ENCODE assay signal across 18 cellular contexts in the genomic region with DNA sequence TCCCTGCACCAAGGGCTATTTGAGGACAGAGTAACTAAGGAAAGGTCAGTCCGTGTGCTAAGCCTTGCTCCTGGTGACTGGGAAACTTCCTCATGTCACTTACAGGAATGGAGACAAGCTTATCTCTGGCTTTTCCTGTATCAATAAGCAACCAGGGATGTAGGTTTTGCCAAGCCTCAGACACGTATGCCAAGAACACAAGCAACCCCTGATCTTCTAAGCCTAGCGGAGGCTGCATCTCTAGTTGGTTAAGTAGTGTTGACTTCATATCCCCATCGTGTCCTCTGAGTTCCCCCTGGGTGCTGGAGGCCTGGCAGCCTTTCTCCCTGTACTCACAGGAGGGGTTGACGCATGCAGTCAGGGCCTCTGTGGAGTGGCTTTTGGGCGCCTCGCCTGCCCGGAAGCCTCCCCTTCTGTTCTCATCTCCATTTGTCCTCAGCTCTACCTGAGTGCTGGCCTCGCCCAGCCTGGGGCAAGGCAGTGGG. TPM values are rescaled to one million over a fixed set of nuclear protein-coding genes. Genes with fewer than 3 reads are reported as not detected.
A peak's percentile ranks its signal among the peaks of the same experiment; 100 is the strongest.
DNase-seq lines count a peak whose midpoint lies in the region; ATAC-seq and TF ChIP-seq lines count a peak whose summit lies in the region.
"Had no signal": no experiment of that assay in that cellular context is flagged by ENCODE, and none has a peak within 500 bp of the region (broad histone marks: within the 10 kb centered on the region; RNA-seq: fewer than 3 reads in every experiment).

No MANE protein-coding gene starts in this region.

- DNase-seq in activated T-helper 1 cell treated with anti-CD3 and anti-CD28 coated beads, Interleukin-12 subunit alpha, Interleukin-12 subunit beta, Interleukin-2, Interleukin-4 antibody, amounts not matched to agents 30 ng/mL and 10 ng/mL and 1 ng/mL, durations not matched to agents 14 hours and 24 hours and 36 hours (ENCODE audit: low spot score), result no peak
- DNase-seq in mesenteric fat pad (ENCODE audit: low spot score), result peak; percentile 91
- peak; percentile 64 to 80 for DNase-seq in suprapubic skin (ENCODE audit: low spot score in 2 of 2)
- no peak for DNase-seq in SK-N-DZ (ENCODE audit: low spot score)
- DNase-seq in DMS 273 treated with DMSO at 0.1 percent for 48 hours (lab: John Stamatoyannopoulos, UW), result no peak
- DNase-seq in NCI-H2227 (lab: John Stamatoyannopoulos, UW; ENCODE audit: unreplicated experiment), result no peak
- DNase-seq: activated CD4-positive, alpha-beta T cell treated with anti-CD3 and anti-CD28 coated beads, Interleukin-2, amount 10 ng/mL, durations not matched to agents 24 days and 14 days; activated T-cell treated with anti-CD3 and anti-CD28 coated beads, Interleukin-2, amount 50 U/mL, for 48 hours; amygdala; dorsolateral prefrontal cortex; H9; naive B cell; NCI-H187; NCI-H69 had no signal

- H3K4me3 Mint-ChIP-seq in activated T-helper 1 cell treated with anti-CD3 and anti-CD28 coated beads, Interleukin-12 subunit alpha, Interleukin-12 subunit beta, Interleukin-2, Interleukin-4 antibody, amounts not matched to agents 30 ng/mL and 10 ng/mL and 1 ng/mL, durations not matched to agents 14 hours and 24 hours and 36 hours, result peak overlapping the region; percentile 30
- H3K4me3 Mint-ChIP-seq: T-helper 2 cell treated with Interferon-gamma antibody and Interleukin-4, amounts not matched to agents 5 μg/mL and 100 μg/mL, for 36 hours had no signal

- H3K27me3 ChIP-seq in gastroesophageal sphincter (no peaks in the 10 kb centered on the region), suprapubic skin (peaks cover 23% of the 10 kb centered on the region)

- no peak overlapping the region for H3K4me3 ChIP-seq in gastroesophageal sphincter
- no peak overlapping the region for H3K4me3 ChIP-seq in suprapubic skin

- no peak overlapping the region for H3K27ac Mint-ChIP-seq in activated T-helper 1 cell treated with anti-CD3 and anti-CD28 coated beads, Interleukin-12 subunit alpha, Interleukin-12 subunit beta, Interleukin-2, Interleukin-4 antibody, amounts not matched to agents 30 ng/mL and 10 ng/mL and 1 ng/mL, durations not matched to agents 14 hours and 24 hours and 36 hours
- H3K27ac Mint-ChIP-seq: activated CD4-positive, alpha-beta T cell treated with anti-CD3 and anti-CD28 coated beads, Interleukin-2, amount 10 ng/mL, durations not matched to agents 24 days and 14 days; H9; naive B cell; T-helper 2 cell treated with Interferon-gamma antibody and Interleukin-4, amounts not matched to agents 5 μg/mL and 100 μg/mL, for 36 hours had no signal

- H3K36me3 Mint-ChIP-seq in activated T-helper 1 cell treated with anti-CD3 and anti-CD28 coated beads, Interleukin-12 subunit alpha, Interleukin-12 subunit beta, Interleukin-2, Interleukin-4 antibody, amounts not matched to agents 30 ng/mL and 10 ng/mL and 1 ng/mL, durations not matched to agents 14 hours and 24 hours and 36 hours (ENCODE audit: low read depth), result no peaks in the 10 kb centered on the region
- H3K36me3 Mint-ChIP-seq: naive B cell had no signal

- TF ChIP-seq CTCF in gastroesophageal sphincter (IDR thresholded peaks at IDR 0.05) (no peak), suprapubic skin (IDR thresholded peaks at IDR 0.05) (no peak)

- WGBS in gastroesophageal sphincter (ENCODE audit: low coverage in 1 of 2), 2 donors, result 49 to 80% methylated on average over 1 to 5 of the region's 9 CpGs
- 89% methylated on average over 9 of the region's 9 CpGs for WGBS in suprapubic skin

- H3K27ac ChIP-seq in gastroesophageal sphincter, result peak overlapping the region in 3 of 4 donors; percentile 82 to 85 (median 83)
- H3K27ac ChIP-seq in suprapubic skin, result peak overlapping the region; percentile 84
- H3K27ac ChIP-seq: HL-60 had no signal

- H3K4me1 ChIP-seq in gastroesophageal sphincter (peaks cover 9 to 84% (median 55%) of the 10 kb centered on the region in 3 donors), suprapubic skin (peaks cover 84% of the 10 kb centered on the region)

- ATAC-seq in gastroesophageal sphincter, result no peak
- no peak for ATAC-seq in HG03439 (IDR thresholded peaks at IDR 0.05; ENCODE audit: unreplicated experiment)

- no peak for TF ChIP-seq POLR2A in gastroesophageal sphincter (IDR thresholded peaks at IDR 0.05)
- no peak for TF ChIP-seq POLR2A in suprapubic skin (IDR thresholded peaks at IDR 0.05)

- H3K4me1 Mint-ChIP-seq in activated T-helper 1 cell treated with anti-CD3 and anti-CD28 coated beads, Interleukin-12 subunit alpha, Interleukin-12 subunit beta, Interleukin-2, Interleukin-4 antibody, amounts not matched to agents 30 ng/mL and 10 ng/mL and 1 ng/mL, durations not matched to agents 14 hours and 24 hours and 36 hours (ENCODE audit: low read depth), result peaks cover 4% of the 10 kb centered on the region

- intact Hi-C loops in activated T-helper 1 cell treated with anti-CD3 and anti-CD28 coated beads, Interleukin-12 subunit alpha, Interleukin-12 subunit beta, Interleukin-2, Interleukin-4 antibody, amounts not matched to agents 30 ng/mL and 10 ng/mL and 1 ng/mL, durations not matched to agents 14 hours and 24 hours and 36 hours (cut with micrococcal nuclease), result no loop called here

- no peaks in the 10 kb centered on the region for H3K9me3 Mint-ChIP-seq in activated T-helper 1 cell treated with anti-CD3 and anti-CD28 coated beads, Interleukin-12 subunit alpha, Interleukin-12 subunit beta, Interleukin-2, Interleukin-4 antibody, amounts not matched to agents 30 ng/mL and 10 ng/mL and 1 ng/mL, durations not matched to agents 14 hours and 24 hours and 36 hours
- H3K9me3 Mint-ChIP-seq: activated CD4-positive, alpha-beta T cell treated with anti-CD3 and anti-CD28 coated beads, Interleukin-2, amount 10 ng/mL, durations not matched to agents 24 days and 14 days; H9; naive B cell; T-helper 2 cell treated with Interferon-gamma antibody and Interleukin-4, amounts not matched to agents 5 μg/mL and 100 μg/mL, for 36 hours had no signal

- H3K27me3 Mint-ChIP-seq in activated T-helper 1 cell treated with anti-CD3 and anti-CD28 coated beads, Interleukin-12 subunit alpha, Interleukin-12 subunit beta, Interleukin-2, Interleukin-4 antibody, amounts not matched to agents 30 ng/mL and 10 ng/mL and 1 ng/mL, durations not matched to agents 14 hours and 24 hours and 36 hours (ENCODE audit: insufficient read depth), result peaks cover 53% of the 10 kb centered on the region

- TF ChIP-seq EP300 in gastroesophageal sphincter (IDR thresholded peaks at IDR 0.05), result no peak
- no peak for TF ChIP-seq EP300 in suprapubic skin (IDR thresholded peaks at IDR 0.05)

- H3K36me3 ChIP-seq in gastroesophageal sphincter, result no peaks in the 10 kb centered on the region
- H3K36me3 ChIP-seq in suprapubic skin, result no peaks in the 10 kb centered on the region

- no peaks in the 10 kb centered on the region for H3K9me3 ChIP-seq in gastroesophageal sphincter
- no peaks in the 10 kb centered on the region for H3K9me3 ChIP-seq in suprapubic skin

RNA-seq across cellular contexts. Expression of a gene that starts 1.4 kb away (rescaled TPM):
- total RNA-seq in activated T-helper 1 cell treated with anti-CD3 and anti-CD28 coated beads, Interleukin-12 subunit alpha, Interleukin-12 subunit beta, Interleukin-2, Interleukin-4 antibody, amounts not matched to agents 30 ng/mL and 10 ng/mL and 1 ng/mL, durations not matched to agents 14 hours and 24 hours and 36 hours, result not detected in 2 replicates
- 10 to 100 TPM; 50.8 to 76.5 (median 72.3) TPM for total RNA-seq in gastroesophageal sphincter
- 563 TPM for total RNA-seq in mesenteric fat pad
- 10 to 100 TPM; 15.7 to 38.1 (median 23.5) TPM for total RNA-seq in suprapubic skin
- 0.12 TPM in 1 of 2 replicates, not detected in the other for polyA plus RNA-seq in SK-N-DZ (2014; cell fraction: cytosol; rRNA removed)
- polyA plus RNA-seq in SK-N-DZ (2014; cell fraction: nucleus; rRNA removed), result not detected in 2 replicates
- total RNA-seq: activated CD4-positive, alpha-beta T cell treated with anti-CD3 and anti-CD28 coated beads, Interleukin-2, amount 10 ng/mL, durations not matched to agents 24 days and 14 days had no signal

RNA-seq across cellular contexts. Expression of a gene that starts 13.0 kb away (rescaled TPM):
- total RNA-seq in activated T-helper 1 cell treated with anti-CD3 and anti-CD28 coated beads, Interleukin-12 subunit alpha, Interleukin-12 subunit beta, Interleukin-2, Interleukin-4 antibody, amounts not matched to agents 30 ng/mL and 10 ng/mL and 1 ng/mL, durations not matched to agents 14 hours and 24 hours and 36 hours, result 54.7 and 57.3 TPM in 2 replicates
- total RNA-seq in gastroesophageal sphincter, result 10 to 100 TPM; 11.2 to 30.1 (median 21.6) TPM
- total RNA-seq in mesenteric fat pad, result 37.9 TPM
- 10 to 100 TPM; 21.8 to 37.4 (median 30.1) TPM for total RNA-seq in suprapubic skin
- polyA plus RNA-seq in SK-N-DZ (2014; cell fraction: cytosol; rRNA removed), result 37.9 and 56.5 TPM in 2 replicates
- polyA plus RNA-seq in SK-N-DZ (2014; cell fraction: nucleus; rRNA removed), result 15.8 and 20.8 TPM in 2 replicates

RNA-seq across cellular contexts. Expression of a gene that starts 42.8 kb away (rescaled TPM):
- 75.3 and 78.5 TPM in 2 replicates for total RNA-seq in activated T-helper 1 cell treated with anti-CD3 and anti-CD28 coated beads, Interleukin-12 subunit alpha, Interleukin-12 subunit beta, Interleukin-2, Interleukin-4 antibody, amounts not matched to agents 30 ng/mL and 10 ng/mL and 1 ng/mL, durations not matched to agents 14 hours and 24 hours and 36 hours
- total RNA-seq in gastroesophageal sphincter (100 to 1,000 TPM; 101 to 260 (median 166) TPM), mesenteric fat pad (417 TPM), suprapubic skin (100 to 1,000 TPM in 2 of 4 donors, 10 to 100 TPM in 2; 70.2 to 162 (median 105) TPM)
- 32.5 and 46.0 TPM in 2 replicates for polyA plus RNA-seq in SK-N-DZ (2014; cell fraction: cytosol; rRNA removed)
- polyA plus RNA-seq in SK-N-DZ (2014; cell fraction: nucleus; rRNA removed), result 37.6 and 66.3 TPM in 2 replicates

RNA-seq across cellular contexts. Expression of a gene that starts 52.1 kb away (rescaled TPM):
- 46.1 and 46.6 TPM in 2 replicates for total RNA-seq in activated T-helper 1 cell treated with anti-CD3 and anti-CD28 coated beads, Interleukin-12 subunit alpha, Interleukin-12 subunit beta, Interleukin-2, Interleukin-4 antibody, amounts not matched to agents 30 ng/mL and 10 ng/mL and 1 ng/mL, durations not matched to agents 14 hours and 24 hours and 36 hours
- total RNA-seq in gastroesophageal sphincter, result 10 to 100 TPM in 3 of 4 donors, 1 to 10 TPM in 1; 8.3 to 46.5 (median 16.2) TPM
- 38.8 TPM for total RNA-seq in mesenteric fat pad
- 10 to 100 TPM; 20.6 to 87.6 (median 38.4) TPM for total RNA-seq in suprapubic skin
- 8.2 and 10.9 TPM in 2 replicates for polyA plus RNA-seq in SK-N-DZ (2014; cell fraction: cytosol; rRNA removed)
- 146 and 181 TPM in 2 replicates for polyA plus RNA-seq in SK-N-DZ (2014; cell fraction: nucleus; rRNA removed)

Comparison
In these comparisons a context has a peak if more than half of its experiments do, and no peak if none do; other contexts are left out.
1. DNase-seq: peak in mesenteric fat pad (single experiment) and suprapubic skin (2 of 2); none in activated T-helper 1 cell treated with anti-CD3 and anti-CD28 coated beads, Interleukin-12 subunit alpha, Interleukin-12 subunit beta, Interleukin-2, Interleukin-4 antibody, amounts not matched to agents 30 ng/mL and 10 ng/mL and 1 ng/mL, durations not matched to agents 14 hours and 24 hours and 36 hours (single experiment), SK-N-DZ (single experiment), DMS 273 treated with DMSO at 0.1 percent for 48 hours (single experiment) and NCI-H2227 (single experiment).
2. RNA of a gene that starts 1.4 kb away (total RNA-seq): 563 TPM in mesenteric fat pad (single experiment), 50.8 to 76.5 TPM in gastroesophageal sphincter and 15.7 to 38.1 TPM in suprapubic skin; not detected in activated T-helper 1 cell treated with anti-CD3 and anti-CD28 coated beads, Interleukin-12 subunit alpha, Interleukin-12 subunit beta, Interleukin-2, Interleukin-4 antibody, amounts not matched to agents 30 ng/mL and 10 ng/mL and 1 ng/mL, durations not matched to agents 14 hours and 24 hours and 36 hours; every median in the first group is over 10 times any median in the second.